Comparison of ENCODE assay signal across 13 cellular contexts in the genomic region with DNA sequence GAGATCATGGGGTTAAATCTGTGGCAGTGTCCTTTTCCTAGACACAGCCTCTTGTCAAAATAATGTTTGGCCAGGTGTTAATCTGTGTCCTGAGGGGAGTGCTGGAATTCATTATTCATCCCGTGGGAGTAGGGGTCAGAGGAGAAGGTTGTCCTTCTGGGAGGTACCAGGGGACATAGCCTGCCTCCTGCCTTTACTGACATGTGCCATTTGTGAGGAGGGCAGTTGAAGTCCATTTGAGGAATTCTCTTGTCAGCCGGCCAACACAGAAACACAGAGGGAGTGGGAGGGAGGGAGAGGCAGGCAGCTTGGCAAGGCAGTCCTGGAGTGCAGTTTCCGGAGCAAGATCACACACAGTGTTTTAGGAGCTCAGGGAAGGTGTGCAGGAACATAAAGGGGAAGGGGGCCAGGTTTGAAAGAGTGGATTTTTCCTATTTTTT.
DNase-seq lines count a peak whose midpoint lies in the region; ATAC-seq and TF ChIP-seq lines count a peak whose summit lies in the region.
"Had no signal": no experiment of that assay in that cellular context is flagged by ENCODE, and none has a peak within 500 bp of the region (broad histone marks: within the 10 kb centered on the region; RNA-seq: fewer than 3 reads in every experiment).

No MANE protein-coding gene starts in this region.

- peak overlapping the region; percentile 10 for H3K4me3 Mint-ChIP-seq in endothelial cell (ENCODE audit: unreplicated experiment)
- H3K4me3 Mint-ChIP-seq: T-helper 2 cell treated with Interferon-gamma antibody and Interleukin-4, amounts not matched to agents 5 μg/mL and 100 μg/mL, for 36 hours had no signal

- H3K79me2 ChIP-seq in smooth muscle cell (ENCODE audit: low read depth), result no peaks in the 10 kb centered on the region

- no peak for TF ChIP-seq CTCF in endothelial cell (IDR thresholded peaks at IDR 0.05; ENCODE audit: unreplicated experiment)
- no peak for TF ChIP-seq CTCF in lung (IDR thresholded peaks at IDR 0.05; ENCODE audit: control extremely low read depth, extremely low read depth)
- TF ChIP-seq CTCF in thoracic aorta (IDR thresholded peaks at IDR 0.05), result no peak
- no peak for TF ChIP-seq CTCF in smooth muscle cell (IDR thresholded peaks at IDR 0.05; ENCODE audit: borderline replicate concordance, insufficient read depth, poor library complexity, severe bottlenecking)

- no peaks in the 10 kb centered on the region for H3K36me3 ChIP-seq in lung (ENCODE audit: control insufficient read depth in 2 of 2, insufficient read depth in 2 of 2, low read length in 2 of 2)
- no peaks in the 10 kb centered on the region for H3K36me3 ChIP-seq in thoracic aorta
- no peaks in the 10 kb centered on the region for H3K36me3 ChIP-seq in smooth muscle cell (ENCODE audit: low read depth)

- ATAC-seq in lung (ENCODE audit: insufficient read depth, low FRiP score) (no peak), thoracic aorta (ENCODE audit: insufficient number of reproducible peaks, low FRiP score, low read depth) (no peak), GM19455 (IDR thresholded peaks at IDR 0.05; ENCODE audit: unreplicated experiment) (no peak)
- ATAC-seq: HCT116 had no signal

- H3K27me3 ChIP-seq in lung (ENCODE audit: control insufficient read depth, insufficient read depth), result no peaks in the 10 kb centered on the region
- no peaks in the 10 kb centered on the region for H3K27me3 ChIP-seq in thoracic aorta (replicated peaks; ENCODE audit: insufficient read depth)
- peaks cover 54% of the 10 kb centered on the region for H3K27me3 ChIP-seq in smooth muscle cell (ENCODE audit: low read depth)

- no peak overlapping the region for H3K27ac Mint-ChIP-seq in endothelial cell (ENCODE audit: unreplicated experiment)
- H3K27ac Mint-ChIP-seq: T-helper 2 cell treated with Interferon-gamma antibody and Interleukin-4, amounts not matched to agents 5 μg/mL and 100 μg/mL, for 36 hours had no signal

- H3K9me3 ChIP-seq in lung (ENCODE audit: control insufficient read depth in 2 of 2, insufficient read depth in 1 of 2, low read length in 1 of 2) (no peaks in the 10 kb centered on the region), thoracic aorta (no peaks in the 10 kb centered on the region), smooth muscle cell (replicated peaks; ENCODE audit: low read depth) (no peaks in the 10 kb centered on the region)

- no peak overlapping the region for H2AFZ ChIP-seq in smooth muscle cell (ENCODE audit: low read depth)

- H3K4me1 Mint-ChIP-seq in endothelial cell (ENCODE audit: unreplicated experiment), result peaks cover 39% of the 10 kb centered on the region

- 28 to 57% methylated on average over 3 of the region's 3 CpGs for whole genome bisulfite sequencing in lung, 2 donors
- 25% methylated on average over 3 of the region's 3 CpGs for WGBS in smooth muscle cell (ENCODE audit: low lambda C conversion rate)

- H3K9me3 Mint-ChIP-seq in endothelial cell (ENCODE audit: unreplicated experiment), result no peaks in the 10 kb centered on the region
- H3K9me3 Mint-ChIP-seq: T-helper 2 cell treated with Interferon-gamma antibody and Interleukin-4, amounts not matched to agents 5 μg/mL and 100 μg/mL, for 36 hours had no signal

- H4K20me1 ChIP-seq in smooth muscle cell (ENCODE audit: low read depth), result peaks cover 30% of the 10 kb centered on the region

- peaks cover 3% of the 10 kb centered on the region for H3K27me3 Mint-ChIP-seq in endothelial cell (ENCODE audit: unreplicated experiment)

- H3K9ac ChIP-seq in smooth muscle cell (ENCODE audit: low read depth), result no peak overlapping the region

- no peaks in the 10 kb centered on the region for H3K36me3 Mint-ChIP-seq in endothelial cell (ENCODE audit: low read depth, unreplicated experiment)

- DNase-seq in NCI-H1092 treated with DMSO at 0.1 percent for 48 hours (lab: John Stamatoyannopoulos, UW) (peak; percentile 62), endothelial cell (ENCODE audit: low spot score) (peak; percentile 7), lung (ENCODE audit: low spot score) (peak; percentile 54), thoracic aorta (ENCODE audit: low spot score) (peak; percentile 7), cortex of kidney (lab: John Stamatoyannopoulos, UW) (no peak), NCI-H1930 (lab: John Stamatoyannopoulos, UW) (no peak), smooth muscle cell (lab: John Stamatoyannopoulos, UW; ENCODE audit: unreplicated experiment) (no peak)
- DNase-seq: effector CD8-positive, alpha-beta T cell; hippocampal formation; KBM-7 had no signal

- peaks cover 3 to 24% of the 10 kb centered on the region in 2 donors for H3K4me1 ChIP-seq in lung (ENCODE audit: control insufficient read depth in 2 of 2, insufficient read depth in 2 of 2, low read length in 2 of 2)
- peaks cover 11 to 27% of the 10 kb centered on the region in 2 donors for H3K4me1 ChIP-seq in thoracic aorta (ENCODE audit: control insufficient read depth in 1 of 2, low read depth in 2 of 2)
- peaks cover 8% of the 10 kb centered on the region for H3K4me1 ChIP-seq in smooth muscle cell (ENCODE audit: low read depth)

- H3K4me3 ChIP-seq in lung, result no peak overlapping the region
- H3K4me3 ChIP-seq in thoracic aorta, result peak overlapping the region; percentile 23
- H3K4me3 ChIP-seq in smooth muscle cell, result no peak overlapping the region

- H3F3A ChIP-seq in smooth muscle cell (ENCODE audit: low read depth), result no peaks in the 10 kb centered on the region

- H3K27ac ChIP-seq in lung (ENCODE audit: low read depth in 1 of 2, low read length in 1 of 2) (peak overlapping the region in 1 of 2 donors; percentile 57), thoracic aorta (no peak overlapping the region), smooth muscle cell (ENCODE audit: low read depth) (no peak overlapping the region)

- H3K4me2 ChIP-seq in smooth muscle cell, result no peak overlapping the region

Comparison
In these comparisons a context has a peak if more than half of its experiments do, and no peak if none do; other contexts are left out.
1. DNase-seq: peak in NCI-H1092 treated with DMSO at 0.1 percent for 48 hours (single experiment), endothelial cell (single experiment), lung (single experiment) and thoracic aorta (single experiment); none in cortex of kidney (single experiment), NCI-H1930 (0 of 2) and smooth muscle cell (single experiment).